22 cellular contexts compared by ENCODE assay signal in the genomic region with DNA sequence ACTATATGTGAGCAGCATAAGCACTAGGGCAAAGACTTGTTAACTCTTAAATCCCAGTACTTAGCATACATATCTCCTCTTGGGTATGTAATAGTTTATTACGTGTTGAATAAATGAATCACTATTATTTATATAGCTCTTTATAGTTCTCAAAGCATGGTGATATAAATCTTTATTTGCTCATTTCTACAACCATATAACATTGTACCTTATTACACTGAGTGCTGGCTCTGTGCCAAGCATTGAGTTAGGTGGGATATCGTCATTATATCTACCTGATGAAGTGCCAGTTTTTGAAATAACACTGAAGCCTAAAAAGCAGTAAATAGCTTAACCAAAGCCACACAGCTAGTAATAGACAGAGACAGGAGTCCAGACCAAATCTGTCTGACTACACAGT.
"Had no signal": no experiment of that assay in that cellular context is flagged by ENCODE, and none has a peak within 500 bp of the region (broad histone marks: within the 10 kb centered on the region; RNA-seq: fewer than 3 reads in every experiment).

No MANE protein-coding gene starts in this region.

- H3K27ac Mint-ChIP-seq: activated CD4-positive, alpha-beta memory T cell treated with anti-CD3 and anti-CD28 coated beads, Interleukin-2, amount 10 ng/mL, durations not matched to agents 7 days and 5 days; activated CD4-positive, alpha-beta T cell treated with anti-CD3 and anti-CD28 coated beads, Interleukin-2, amount 10 ng/mL, durations not matched to agents 24 days and 14 days; activated naive CD4-positive, alpha-beta T cell treated with anti-CD3 and anti-CD28 coated beads, Interleukin-2, amount 10 ng/mL, durations not matched to agents 7 days and 5 days; endodermal cell; natural killer cell treated with Interleukin-12 subunit alpha and Interleukin-12 subunit beta and Interleukin-15 and Interleukin-18, amount 100 ng/mL, for 72 hours; stimulated activated effector memory CD8-positive, alpha-beta T cell treated with anti-CD3 and anti-CD28 coated beads, Interleukin-12 subunit alpha, Interleukin-12 subunit beta, amount 100 ng/mL, for 72 hours; stimulated activated naive CD8-positive, alpha-beta T cell treated with anti-CD3 and anti-CD28 coated beads, Interleukin-15, amount 100 ng/mL, for 72 hours had no signal

- H3K4me1 Mint-ChIP-seq: activated CD4-positive, alpha-beta memory T cell treated with anti-CD3 and anti-CD28 coated beads, Interleukin-2, amount 10 ng/mL, durations not matched to agents 7 days and 5 days; activated naive CD4-positive, alpha-beta T cell treated with anti-CD3 and anti-CD28 coated beads, Interleukin-2, amount 10 ng/mL, durations not matched to agents 7 days and 5 days; endodermal cell; stimulated activated effector memory CD8-positive, alpha-beta T cell treated with anti-CD3 and anti-CD28 coated beads, Interleukin-12 subunit alpha, Interleukin-12 subunit beta, amount 100 ng/mL, for 72 hours; stimulated activated naive CD8-positive, alpha-beta T cell treated with anti-CD3 and anti-CD28 coated beads, Interleukin-15, amount 100 ng/mL, for 72 hours had no signal

- H3K9me3 Mint-ChIP-seq: activated CD4-positive, alpha-beta memory T cell treated with anti-CD3 and anti-CD28 coated beads, Interleukin-2, amount 10 ng/mL, durations not matched to agents 7 days and 5 days; activated CD4-positive, alpha-beta T cell treated with anti-CD3 and anti-CD28 coated beads, Interleukin-2, amount 10 ng/mL, durations not matched to agents 24 days and 14 days; activated naive CD4-positive, alpha-beta T cell treated with anti-CD3 and anti-CD28 coated beads, Interleukin-2, amount 10 ng/mL, durations not matched to agents 7 days and 5 days; endodermal cell; natural killer cell treated with Interleukin-12 subunit alpha and Interleukin-12 subunit beta and Interleukin-15 and Interleukin-18, amount 100 ng/mL, for 72 hours; stimulated activated effector memory CD8-positive, alpha-beta T cell treated with anti-CD3 and anti-CD28 coated beads, Interleukin-12 subunit alpha, Interleukin-12 subunit beta, amount 100 ng/mL, for 72 hours; stimulated activated naive CD8-positive, alpha-beta T cell treated with anti-CD3 and anti-CD28 coated beads, Interleukin-15, amount 100 ng/mL, for 72 hours had no signal

- H3K36me3 ChIP-seq: ovary, prostate gland had no signal

- H3K27me3 Mint-ChIP-seq: activated CD4-positive, alpha-beta memory T cell treated with anti-CD3 and anti-CD28 coated beads, Interleukin-2, amount 10 ng/mL, durations not matched to agents 7 days and 5 days; activated CD4-positive, alpha-beta T cell treated with anti-CD3 and anti-CD28 coated beads, Interleukin-2, amount 10 ng/mL, durations not matched to agents 24 days and 14 days; activated naive CD4-positive, alpha-beta T cell treated with anti-CD3 and anti-CD28 coated beads, Interleukin-2, amount 10 ng/mL, durations not matched to agents 7 days and 5 days; natural killer cell treated with Interleukin-12 subunit alpha and Interleukin-12 subunit beta and Interleukin-15 and Interleukin-18, amount 100 ng/mL, for 72 hours; stimulated activated naive CD8-positive, alpha-beta T cell treated with anti-CD3 and anti-CD28 coated beads, Interleukin-15, amount 100 ng/mL, for 72 hours had no signal

- H3K4me3 ChIP-seq: coronary artery, heart left ventricle, ovary, prostate gland, right atrium auricular region, tibial nerve had no signal

- H3K27me3 ChIP-seq: heart left ventricle, ovary, right atrium auricular region, tibial nerve had no signal

- DNase-seq: activated CD4-positive, alpha-beta memory T cell treated with anti-CD3 and anti-CD28 coated beads, Interleukin-2, amount 10 ng/mL, durations not matched to agents 7 days and 5 days; activated CD4-positive, alpha-beta T cell treated with anti-CD3 and anti-CD28 coated beads, Interleukin-2, amount 10 ng/mL, durations not matched to agents 24 days and 14 days; activated effector memory CD4-positive, alpha-beta T cell treated with anti-CD3 and anti-CD28 coated beads, Interleukin-2, amount 50 U/mL, for 16 hours; activated naive CD4-positive, alpha-beta T cell treated with anti-CD3 and anti-CD28 coated beads, Interleukin-2, amount 10 ng/mL, durations not matched to agents 7 days and 5 days; activated T-cell treated with anti-CD3 and anti-CD28 coated beads for 4 hours; amygdala; cerebellar nuclear complex; endodermal cell; heart left ventricle; midbrain; ovary; stimulated activated CD4-positive, alpha-beta T cell treated with anti-CD3 and anti-CD28 coated beads, Interleukin-12 subunit alpha, Interleukin-12 subunit beta, amount 100 ng/mL, for 4 hours; stimulated activated naive CD8-positive, alpha-beta T cell treated with anti-CD3 and anti-CD28 coated beads, Interleukin-15, amount 100 ng/mL, for 72 hours had no signal

- ATAC-seq: activated CD4-positive, CD25-positive, alpha-beta regulatory T cell treated with anti-CD3 and anti-CD28 coated beads, Interleukin-2, amount 50 U/mL, for 24 hours; heart left ventricle; natural killer cell treated with Interleukin-12 subunit alpha and Interleukin-12 subunit beta and Interleukin-15 and Interleukin-18, amount 100 ng/mL, for 72 hours; stimulated activated effector memory CD8-positive, alpha-beta T cell treated with anti-CD3 and anti-CD28 coated beads, Interleukin-12 subunit alpha, Interleukin-12 subunit beta, amount 100 ng/mL, for 72 hours; stimulated activated naive CD8-positive, alpha-beta T cell treated with anti-CD3 and anti-CD28 coated beads, Interleukin-15, amount 100 ng/mL, for 72 hours had no signal

- H3K4me1 ChIP-seq: prostate gland, right atrium auricular region had no signal

- H3K4me3 Mint-ChIP-seq: activated CD4-positive, alpha-beta memory T cell treated with anti-CD3 and anti-CD28 coated beads, Interleukin-2, amount 10 ng/mL, durations not matched to agents 7 days and 5 days; activated CD4-positive, alpha-beta T cell treated with anti-CD3 and anti-CD28 coated beads, Interleukin-2, amount 10 ng/mL, durations not matched to agents 24 days and 14 days; activated naive CD4-positive, alpha-beta T cell treated with anti-CD3 and anti-CD28 coated beads, Interleukin-2, amount 10 ng/mL, durations not matched to agents 7 days and 5 days; endodermal cell; natural killer cell treated with Interleukin-12 subunit alpha and Interleukin-12 subunit beta and Interleukin-15 and Interleukin-18, amount 100 ng/mL, for 72 hours; stimulated activated effector memory CD8-positive, alpha-beta T cell treated with anti-CD3 and anti-CD28 coated beads, Interleukin-12 subunit alpha, Interleukin-12 subunit beta, amount 100 ng/mL, for 72 hours; stimulated activated naive CD8-positive, alpha-beta T cell treated with anti-CD3 and anti-CD28 coated beads, Interleukin-15, amount 100 ng/mL, for 72 hours had no signal

- H3K27ac ChIP-seq: coronary artery, heart left ventricle, ovary, prostate gland, right atrium auricular region, VCaP had no signal

- FAIRE-seq: urothelium cell line had no signal

- H3K9me3 ChIP-seq: heart left ventricle, ovary, prostate gland, right atrium auricular region, tibial nerve had no signal
